Comparison of ENCODE assay signal across 22 cellular contexts in genomic region chr5:137194300-137194699, GRCh38.
"Had no signal": no experiment of that assay in that cellular context is flagged by ENCODE, and none has a peak within 500 bp of the region (broad histone marks: within the 10 kb centered on the region; RNA-seq: fewer than 3 reads in every experiment).

No MANE protein-coding gene starts in this region.

- DNase-seq: colonic mucosa; cortex of kidney; effector CD8-positive, alpha-beta T cell; effector memory CD8-positive, alpha-beta T cell; endodermal cell; erythroblast; esophagus squamous epithelium; foreskin fibroblast; foreskin melanocyte; gastrocnemius medialis; glutamatergic neuron; heart right ventricle; hippocampal formation; left cardiac atrium; left lung; left ventricle myocardium superior; lower lobe of right lung; mesendoderm; midbrain had no signal

- H3K4me1 Mint-ChIP-seq: endodermal cell had no signal

- H3K4me1 ChIP-seq: colonic mucosa, esophagus squamous epithelium, gastrocnemius medialis, heart right ventricle, left lung, lower lobe of right lung had no signal

- H3K27me3 ChIP-seq: colonic mucosa, esophagus squamous epithelium, gastrocnemius medialis, heart right ventricle had no signal

- H3K9me3 ChIP-seq: colonic mucosa, esophagus squamous epithelium, gastrocnemius medialis, heart right ventricle, left lung, lower lobe of right lung had no signal

- H3K27ac Mint-ChIP-seq: dendritic cell treated with granulocyte-macrophage colony-stimulating factor and Interleukin-4, amounts not matched to agents 40 ng/mL and 50 ng/mL, for 4 days; effector memory CD8-positive, alpha-beta T cell; endodermal cell had no signal

- H3K9me3 Mint-ChIP-seq: dendritic cell treated with granulocyte-macrophage colony-stimulating factor and Interleukin-4, amounts not matched to agents 40 ng/mL and 50 ng/mL, for 4 days; endodermal cell had no signal

- H3K27me3 Mint-ChIP-seq: dendritic cell treated with granulocyte-macrophage colony-stimulating factor and Interleukin-4, amounts not matched to agents 40 ng/mL and 50 ng/mL, for 4 days; effector memory CD8-positive, alpha-beta T cell had no signal

- H3K36me3 ChIP-seq: colonic mucosa, esophagus squamous epithelium, gastrocnemius medialis, heart right ventricle, left lung, lower lobe of right lung had no signal

- H3K27ac ChIP-seq: colonic mucosa, epithelial cell of prostate, esophagus squamous epithelium, gastrocnemius medialis, heart right ventricle, left lung, lower lobe of right lung had no signal

- ATAC-seq: effector memory CD8-positive, alpha-beta T cell; esophagus mucosa; gastrocnemius medialis; left cardiac atrium; left lung; left ventricle myocardium superior; lower lobe of right lung had no signal

- H3K4me3 Mint-ChIP-seq: dendritic cell treated with granulocyte-macrophage colony-stimulating factor and Interleukin-4, amounts not matched to agents 40 ng/mL and 50 ng/mL, for 4 days; effector memory CD8-positive, alpha-beta T cell; endodermal cell had no signal

- H3K4me3 ChIP-seq: colonic mucosa, esophagus squamous epithelium, gastrocnemius medialis, heart right ventricle, left lung, lower lobe of right lung had no signal
